In genomic region chr11:131908316-131908715, GRCh38 we compare ENCODE assay signal across 26 cellular contexts.
"Had no signal": no experiment of that assay in that cellular context is flagged by ENCODE, and none has a peak within 500 bp of the region (broad histone marks: within the 10 kb centered on the region; RNA-seq: fewer than 3 reads in every experiment).

No MANE protein-coding gene starts in this region.

- FAIRE-seq: TTC549 had no signal

- H3K36me3 Mint-ChIP-seq: activated CD4-positive, alpha-beta memory T cell treated with anti-CD3 and anti-CD28 coated beads for 36 hours; activated naive CD8-positive, alpha-beta T cell; T-cell had no signal

- H3K27me3 ChIP-seq: brain microvascular endothelial cell had no signal

- ATAC-seq: activated T-helper 17 cell treated with anti-CD3 and anti-CD28 coated beads, Interleukin-2, amount 50 U/mL, for 72 hours; Right ventricle myocardium inferior; T-cell had no signal

- H3K36me3 ChIP-seq: brain microvascular endothelial cell had no signal

- H3K9me3 Mint-ChIP-seq: activated CD4-positive, alpha-beta memory T cell treated with anti-CD3 and anti-CD28 coated beads for 36 hours; activated CD4-positive, alpha-beta T cell treated with anti-CD3 and anti-CD28 coated beads, Interleukin-2, amount 10 ng/mL, durations not matched to agents 7 days and 5 days; activated naive CD4-positive, alpha-beta T cell treated with anti-CD3 and anti-CD28 coated beads for 36 hours; activated T-helper 17 cell treated with anti-CD3 and anti-CD28 coated beads, Interleukin-2, amount 50 U/mL, for 72 hours had no signal

- DNase-seq: activated CD4-positive, alpha-beta memory T cell treated with anti-CD3 and anti-CD28 coated beads for 36 hours; activated CD4-positive, alpha-beta T cell treated with anti-CD3 and anti-CD28 coated beads, Interleukin-2, amount 10 ng/mL, durations not matched to agents 7 days and 5 days; activated CD4-positive, CD25-positive, alpha-beta regulatory T cell; activated gamma-delta T cell; activated naive CD4-positive, alpha-beta T cell treated with anti-CD3 and anti-CD28 coated beads for 36 hours; activated T-cell treated with anti-CD3 and anti-CD28 coated beads for 4 hours; activated T-cell treated with anti-CD3 and anti-CD28 coated beads, Interleukin-2, amount 50 U/mL, for 48 hours; amygdala; brain microvascular endothelial cell; caudate nucleus; Karpas-422; MM.1S; NCI-H1105; NCI-H1930; NCI-H345; NCI-H510A; NCI-H526 treated with DMSO at 0.1 percent for 48 hours; NCI-H82; T-cell; T-helper 2 cell; T1000 had no signal

- H3K27ac Mint-ChIP-seq: activated CD4-positive, alpha-beta memory T cell treated with anti-CD3 and anti-CD28 coated beads for 36 hours; activated CD4-positive, alpha-beta T cell treated with anti-CD3 and anti-CD28 coated beads, Interleukin-2, amount 10 ng/mL, durations not matched to agents 7 days and 5 days; activated naive CD4-positive, alpha-beta T cell treated with anti-CD3 and anti-CD28 coated beads for 36 hours; activated naive CD8-positive, alpha-beta T cell; activated T-helper 17 cell treated with anti-CD3 and anti-CD28 coated beads, Interleukin-2, amount 50 U/mL, for 72 hours; T-cell had no signal

- H3K4me3 Mint-ChIP-seq: activated CD4-positive, alpha-beta memory T cell treated with anti-CD3 and anti-CD28 coated beads for 36 hours; activated CD4-positive, alpha-beta T cell treated with anti-CD3 and anti-CD28 coated beads, Interleukin-2, amount 10 ng/mL, durations not matched to agents 7 days and 5 days; activated naive CD4-positive, alpha-beta T cell treated with anti-CD3 and anti-CD28 coated beads for 36 hours; activated naive CD8-positive, alpha-beta T cell; activated T-helper 17 cell treated with anti-CD3 and anti-CD28 coated beads, Interleukin-2, amount 50 U/mL, for 72 hours; T-cell had no signal

- H3K4me1 Mint-ChIP-seq: activated CD4-positive, alpha-beta T cell treated with anti-CD3 and anti-CD28 coated beads, Interleukin-2, amount 10 ng/mL, durations not matched to agents 7 days and 5 days; activated T-helper 17 cell treated with anti-CD3 and anti-CD28 coated beads, Interleukin-2, amount 50 U/mL, for 72 hours had no signal

- H3K4me3 ChIP-seq: SK-N-MC had no signal
